10 cellular contexts compared by ENCODE assay signal in the genomic region with DNA sequence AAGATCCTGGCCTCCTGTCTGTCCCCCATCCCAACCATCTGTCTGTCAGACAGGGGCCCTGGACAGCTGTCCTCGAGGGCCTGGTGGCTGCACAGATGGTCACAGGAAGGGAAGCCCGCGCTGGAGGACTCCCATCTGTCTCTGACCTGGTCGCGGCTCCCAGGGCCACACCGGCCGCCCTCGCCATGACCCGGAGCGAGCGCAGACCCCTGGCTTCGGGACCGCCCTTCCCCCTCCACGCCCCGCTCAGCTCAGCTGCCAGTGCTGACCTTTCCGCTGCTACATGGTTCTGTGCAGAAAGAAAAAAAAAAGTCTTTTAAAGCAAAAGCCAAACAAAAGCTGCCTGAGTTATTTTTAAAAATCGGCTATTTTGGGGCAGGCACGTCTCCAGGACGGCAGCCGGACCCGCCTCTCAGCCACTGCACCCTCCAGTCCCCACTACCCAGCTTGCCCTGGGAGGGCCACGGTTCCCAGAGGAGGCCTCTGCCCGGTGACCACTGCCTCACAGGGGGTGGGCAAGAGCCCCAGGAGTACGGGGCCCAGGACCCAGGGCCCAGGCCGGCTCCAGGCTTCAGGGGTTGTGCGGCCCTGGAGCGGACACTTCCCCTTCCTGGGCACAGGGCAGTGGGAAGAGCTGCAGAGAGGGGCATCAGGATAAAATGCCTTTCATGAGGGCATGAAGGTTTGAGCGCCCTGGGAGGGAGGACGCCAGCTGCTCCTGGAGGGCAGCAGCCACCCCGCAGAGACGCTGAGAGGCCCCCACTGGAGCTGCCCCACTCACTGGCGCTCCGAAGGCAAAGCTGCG. TPM values are rescaled to one million over a fixed set of nuclear protein-coding genes. Genes with fewer than 3 reads are reported as not detected.
A peak's percentile ranks its signal among the peaks of the same experiment; 100 is the strongest.
DNase-seq lines count a peak whose midpoint lies in the region; ATAC-seq and TF ChIP-seq lines count a peak whose summit lies in the region.
"Had no signal": no experiment of that assay in that cellular context is flagged by ENCODE, and none has a peak within 500 bp of the region (broad histone marks: within the 10 kb centered on the region; RNA-seq: fewer than 3 reads in every experiment).

No MANE protein-coding gene starts in this region.

- peaks cover 3% of the 10 kb centered on the region for H3K27me3 Mint-ChIP-seq in activated naive CD4-positive, alpha-beta T cell treated with anti-CD3 and anti-CD28 coated beads for 36 hours (ENCODE audit: low read depth)

- ATAC-seq in thoracic aorta (ENCODE audit: insufficient number of reproducible peaks, low FRiP score, low read depth) (peak; percentile 36), HG03108 (IDR thresholded peaks at IDR 0.05; ENCODE audit: unreplicated experiment) (no peak)
- ATAC-seq: activated T-cell treated with anti-CD3 and anti-CD28 coated beads, Interleukin-2, amount 50 U/mL, for 4 hours had no signal

- peak overlapping the region in 1 of 2 donors; percentile 12 for H3K9ac ChIP-seq in mucosa of rectum (ENCODE audit: low read depth in 1 of 2, low read length in 2 of 2)

- no peaks in the 10 kb centered on the region for H3K4me1 Mint-ChIP-seq in activated naive CD4-positive, alpha-beta T cell treated with anti-CD3 and anti-CD28 coated beads for 36 hours (ENCODE audit: low read depth)

- CTCF ChIA-PET in activated naive CD4-positive, alpha-beta T cell treated with anti-CD3 and anti-CD28 coated beads for 36 hours (lab: Charles Lee), result interaction anchor here (0.6 kb wide), 1 partner anchor 28 kb away, joined by 3 read pairs; no protein-coding TSS in a partner anchor

- DNase-seq in NCI-H82 (lab: John Stamatoyannopoulos, UW) (peak; percentile 85), dorsolateral prefrontal cortex (peak in 1 of 10 donors; percentile 70), thoracic aorta (ENCODE audit: low spot score) (no peak), amniotic stem cell (lab: John Stamatoyannopoulos, UW) (no peak)
- no peak for DNase-seq in activated naive CD4-positive, alpha-beta T cell treated with anti-CD3 and anti-CD28 coated beads for 36 hours
- DNase-seq in activated CD8-positive, alpha-beta memory T cell treated with anti-CD3 and anti-CD28 coated beads for 24 hours, result no peak
- DNase-seq: activated T-cell treated with anti-CD3 and anti-CD28 coated beads, Interleukin-2, amount 50 U/mL, for 4 hours had no signal

- no peak overlapping the region for H3K4me3 Mint-ChIP-seq in activated naive CD4-positive, alpha-beta T cell treated with anti-CD3 and anti-CD28 coated beads for 36 hours
- H3K4me3 Mint-ChIP-seq: activated T-cell treated with anti-CD3 and anti-CD28 coated beads, Interleukin-2, amount 50 U/mL, for 4 hours had no signal

- TF ChIP-seq CTCF in dorsolateral prefrontal cortex (IDR thresholded peaks at IDR 0.05 in 54 of 56, conservative IDR thresholded peaks at IDR 0.05 in 2 of 56; ENCODE audit: low read depth in 1 of 56, partially characterized antibody in 56 of 56) (no peak), thoracic aorta (IDR thresholded peaks at IDR 0.05) (no peak)

- intact Hi-C loops in dorsolateral prefrontal cortex (cut with DNase I), result no loop called here
- intact Hi-C loops in activated naive CD4-positive, alpha-beta T cell treated with anti-CD3 and anti-CD28 coated beads for 36 hours (cut with micrococcal nuclease), result no loop called here

- H3K27ac ChIP-seq in dorsolateral prefrontal cortex, result peak overlapping the region; percentile 1 to 96 (median 87)
- H3K27ac ChIP-seq in mucosa of rectum (ENCODE audit: low read depth in 2 of 2, low read length in 2 of 2), result peak overlapping the region; percentile 47 to 68
- peak overlapping the region; percentile 94 to 100 for H3K27ac ChIP-seq in thoracic aorta

- no peaks in the 10 kb centered on the region for H3K9me3 Mint-ChIP-seq in activated naive CD4-positive, alpha-beta T cell treated with anti-CD3 and anti-CD28 coated beads for 36 hours
- H3K9me3 Mint-ChIP-seq: activated T-cell treated with anti-CD3 and anti-CD28 coated beads, Interleukin-2, amount 50 U/mL, for 4 hours had no signal

- no peaks in the 10 kb centered on the region for H3K36me3 ChIP-seq in mucosa of rectum (ENCODE audit: control insufficient read depth in 2 of 2, insufficient read depth in 2 of 2, low read length in 2 of 2)
- H3K36me3 ChIP-seq in thoracic aorta, result peaks cover 10% of the 10 kb centered on the region

- H3K4me1 ChIP-seq in mucosa of rectum (ENCODE audit: control insufficient read depth in 2 of 2, insufficient read depth in 2 of 2, low read length in 2 of 2), result peaks cover 19 to 34% of the 10 kb centered on the region in 2 donors
- H3K4me1 ChIP-seq in thoracic aorta (ENCODE audit: control insufficient read depth in 1 of 2, low read depth in 2 of 2), result peaks cover 69 to 89% of the 10 kb centered on the region in 2 donors

- H3K9me3 ChIP-seq in mucosa of rectum (ENCODE audit: control insufficient read depth in 2 of 2, low read length in 2 of 2), result no peaks in the 10 kb centered on the region
- no peaks in the 10 kb centered on the region for H3K9me3 ChIP-seq in thoracic aorta
- H3K9me3 ChIP-seq: mucosa of descending colon had no signal

- H3K27me3 ChIP-seq in dorsolateral prefrontal cortex (no peaks in the 10 kb centered on the region), mucosa of rectum (ENCODE audit: control insufficient read depth in 2 of 2, insufficient read depth in 2 of 2, low read length in 2 of 2) (no peaks in the 10 kb centered on the region), thoracic aorta (replicated peaks; ENCODE audit: insufficient read depth) (no peaks in the 10 kb centered on the region)

- H3K27ac Mint-ChIP-seq in activated naive CD4-positive, alpha-beta T cell treated with anti-CD3 and anti-CD28 coated beads for 36 hours, result no peak overlapping the region

- H3K36me3 Mint-ChIP-seq in activated naive CD4-positive, alpha-beta T cell treated with anti-CD3 and anti-CD28 coated beads for 36 hours (ENCODE audit: low read depth), result no peaks in the 10 kb centered on the region

- H3K4me3 ChIP-seq in dorsolateral prefrontal cortex (peak overlapping the region in 39 of 59 donors; percentile 0 to 41 (median 19)), mucosa of rectum (ENCODE audit: low read length in 2 of 2) (no peak overlapping the region), thoracic aorta (peak overlapping the region; percentile 69)
- H3K4me3 ChIP-seq: mucosa of descending colon had no signal

RNA-seq across cellular contexts. Expression of a gene that starts 10.8 kb away (rescaled TPM):
- total RNA-seq in dorsolateral prefrontal cortex, result 100 to 1,000 TPM in 30 of 120 experiments, 10 to 100 TPM in 90; 31.1 to 179 (median 80.7) TPM
- total RNA-seq in thoracic aorta, result 100 to 1,000 TPM; 289 to 333 TPM
- 1 to 10 TPM in 1 of 2 experiments, under 1 TPM in 1; 0.81 to 1.5 TPM for total RNA-seq in activated naive CD4-positive, alpha-beta T cell treated with anti-CD3 and anti-CD28 coated beads for 36 hours

RNA-seq across cellular contexts. Expression of a gene that starts 30.6 kb away (rescaled TPM):
- total RNA-seq in dorsolateral prefrontal cortex, result 100 to 1,000 TPM; 411 to 983 (median 581) TPM
- 1,000 to 10,000 TPM; 1,025 to 2,724 TPM for total RNA-seq in thoracic aorta
- total RNA-seq in activated naive CD4-positive, alpha-beta T cell treated with anti-CD3 and anti-CD28 coated beads for 36 hours, result 1,000 to 10,000 TPM; 2,995 to 3,072 TPM

RNA-seq across cellular contexts. Expression of a gene that starts 50.7 kb away (rescaled TPM):
- total RNA-seq in dorsolateral prefrontal cortex, result 10 to 100 TPM in 99 of 120 experiments, 1 to 10 TPM in 21; 7.0 to 18.7 (median 11.9) TPM
- 1 to 10 TPM; 2.1 to 9.2 TPM for total RNA-seq in thoracic aorta
- total RNA-seq in activated naive CD4-positive, alpha-beta T cell treated with anti-CD3 and anti-CD28 coated beads for 36 hours, result 1 to 10 TPM; 3.6 to 5.1 TPM

RNA-seq across cellular contexts. Expression of a gene that starts 53.5 kb away (rescaled TPM):
- total RNA-seq in dorsolateral prefrontal cortex (10 to 100 TPM; 41.7 to 76.3 (median 60.3) TPM), thoracic aorta (100 to 1,000 TPM in 1 of 2 donors, 10 to 100 TPM in 1; 98.8 to 113 TPM)
- total RNA-seq in activated naive CD4-positive, alpha-beta T cell treated with anti-CD3 and anti-CD28 coated beads for 36 hours, result 10 to 100 TPM; 77.4 to 81.5 TPM

Comparison
In these comparisons a context has a peak if more than half of its experiments do, and no peak if none do; other contexts are left out.
1. H3K4me3 ChIP-seq: peak in dorsolateral prefrontal cortex (39 of 59) and thoracic aorta (single experiment); none in mucosa of rectum (0 of 2).
2. RNA of a gene that starts 10.8 kb away (total RNA-seq): 289 to 333 TPM in thoracic aorta and 31.1 to 179 TPM in dorsolateral prefrontal cortex; 0.81 to 1.5 TPM in activated naive CD4-positive, alpha-beta T cell treated with anti-CD3 and anti-CD28 coated beads for 36 hours; every median in the first group is over 10 times any median in the second.
3. Peak in every context shown above with its lines, with median percentiles within 50 percentile points of each other: H3K27ac ChIP-seq.